Comparison of ENCODE assay signal across 13 cellular contexts in the genomic region with DNA sequence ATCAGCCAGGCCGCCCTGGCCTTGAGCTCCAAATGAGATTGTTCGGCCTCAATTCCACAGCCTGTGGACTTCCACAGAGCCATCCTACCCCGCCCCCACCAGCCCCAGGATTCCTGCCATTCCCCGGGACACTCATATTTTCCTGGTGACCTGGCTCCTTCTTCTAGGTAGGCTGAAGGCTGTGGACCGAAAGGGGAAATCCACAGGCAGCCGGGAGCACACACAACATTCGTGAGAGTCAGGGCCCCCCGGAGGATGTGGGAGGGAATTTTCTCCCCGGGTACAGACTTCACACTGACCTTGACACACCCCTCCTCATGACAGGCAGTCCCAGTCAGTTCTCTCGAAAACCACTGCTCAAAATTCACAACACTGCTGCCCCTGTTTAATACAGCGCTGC. TPM values are rescaled to one million over a fixed set of nuclear protein-coding genes. Genes with fewer than 3 reads are reported as not detected.
A peak's percentile ranks its signal among the peaks of the same experiment; 100 is the strongest.
DNase-seq lines count a peak whose midpoint lies in the region; ATAC-seq and TF ChIP-seq lines count a peak whose summit lies in the region.
"Had no signal": no experiment of that assay in that cellular context is flagged by ENCODE, and none has a peak within 500 bp of the region (broad histone marks: within the 10 kb centered on the region; RNA-seq: fewer than 3 reads in every experiment).

No MANE protein-coding gene starts in this region.

- H3K27ac ChIP-seq in HEK293 (ENCODE audit: extremely low read depth, low read depth, low read length) (no peak overlapping the region), tibial nerve (no peak overlapping the region)
- H3K27ac ChIP-seq: HL-60 had no signal

- DNase-seq in AG08395 (ENCODE audit: low spot score) (peak; percentile 27), astrocyte of the cerebellum (ENCODE audit: low read depth) (no peak), left colon (no peak), ecto neural progenitor cell (ENCODE audit: low spot score) (no peak), G401 (ENCODE audit: low spot score) (no peak), tibial nerve (ENCODE audit: low spot score in 2 of 2) (no peak)
- DNase-seq: activated CD4-positive, alpha-beta T cell treated with anti-CD3 and anti-CD28 coated beads for 1 hour; activated gamma-delta T cell treated with Interleukin-2 at 50 U/mL for 16 hours; NCI-H1417; OCI-M1 had no signal

- in situ Hi-C loops in astrocyte of the cerebellum (cut with HindIII; ENCODE audit: low sequenced_read_pairs) (no loop called here), G401 (cut with HindIII; ENCODE audit: low sequenced_read_pairs) (no loop called here)

- ATAC-seq in left colon (peak; percentile 24), GM18909 (IDR thresholded peaks at IDR 0.05; ENCODE audit: poor library complexity, unreplicated experiment) (no peak)

- no peaks in the 10 kb centered on the region for H3K9me3 ChIP-seq in HEK293 (ENCODE audit: control insufficient read depth, insufficient read depth, low read depth, low read length)
- H3K9me3 ChIP-seq in tibial nerve = no peaks in the 10 kb centered on the region

- no peak overlapping the region for H3K4me3 ChIP-seq in HEK293 (ENCODE audit: low read depth, low read length)
- H3K4me3 ChIP-seq in astrocyte of the cerebellum (ENCODE audit: low read depth, low read length) = no peak overlapping the region
- H3K4me3 ChIP-seq in tibial nerve = no peak overlapping the region

- no peaks in the 10 kb centered on the region for H3K27me3 ChIP-seq in tibial nerve

- CTCF ChIA-PET in HEK293 (lab: Yijun Ruan, JAX) = no interaction called here

- H3K36me3 ChIP-seq in HEK293 (ENCODE audit: control insufficient read depth in 2 of 2, insufficient read depth in 1 of 2, low read length in 2 of 2) (no peaks in the 10 kb centered on the region), tibial nerve (peaks cover 0 to 17% (median 0%) of the 10 kb centered on the region in 3 donors)

- POLR2A ChIA-PET in HEK293 (lab: Yijun Ruan, JAX) = no interaction called here

- intact Hi-C loops in left colon (cut with DNase I, micrococcal nuclease) = no loop called here

- TF ChIP-seq POLR2A in tibial nerve (IDR thresholded peaks at IDR 0.05) = no peak

- TF ChIP-seq CTCF in HEK293 (tag by site-specific recombination; IDR thresholded peaks at IDR 0.05) (no peak), astrocyte of the cerebellum (IDR thresholded peaks at IDR 0.05; ENCODE audit: low read depth, low read length, missing control alignments) (peak; percentile 28), tibial nerve (IDR thresholded peaks at IDR 0.05) (no peak)

- 60 to 61% methylated on average over 10 to 11 of the region's 11 CpGs for WGBS in tibial nerve, 2 donors

- H3K4me1 ChIP-seq in HEK293 (ENCODE audit: control insufficient read depth, insufficient read depth, low read length) (no peaks in the 10 kb centered on the region), tibial nerve (peaks cover 0 to 19% (median 6%) of the 10 kb centered on the region in 4 donors)

- no peak for TF ChIP-seq EP300 in tibial nerve (IDR thresholded peaks at IDR 0.05)

TF ChIP-seq in HEK293, 187 proteins besides CTCF, POLR2A, EP300 and RAD21:
- TF ChIP-seq ZBTB1 (tag by site-specific recombination; IDR thresholded peaks at IDR 0.05) (no peak), ZNF24 (tag by site-specific recombination; IDR thresholded peaks at IDR 0.05) (no peak), ZIC2 (tag by site-specific recombination; IDR thresholded peaks at IDR 0.05) (peak; percentile 55)
- TF ChIP-seq, protein P1, sequence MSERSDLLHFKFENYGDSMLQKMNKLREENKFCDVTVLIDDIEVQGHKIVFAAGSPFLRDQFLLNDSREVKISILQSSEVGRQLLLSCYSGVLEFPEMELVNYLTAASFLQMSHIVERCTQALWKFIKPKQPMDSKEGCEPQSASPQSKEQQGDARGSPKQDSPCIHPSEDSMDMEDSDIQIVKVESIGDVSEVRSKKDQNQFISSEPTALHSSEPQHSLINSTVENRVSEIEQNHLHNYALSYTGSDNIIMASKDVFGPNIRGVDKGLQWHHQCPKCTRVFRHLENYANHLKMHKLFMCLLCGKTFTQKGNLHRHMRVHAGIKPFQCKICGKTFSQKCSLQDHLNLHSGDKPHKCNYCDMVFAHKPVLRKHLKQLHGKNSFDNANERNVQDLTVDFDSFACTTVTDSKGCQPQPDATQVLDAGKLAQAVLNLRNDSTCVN (tag by site-specific recombination; optimal IDR thresholded peaks at IDR 0.05) = no peak

RNA-seq across cellular contexts. Expression of a gene that starts 39.9 kb away (rescaled TPM):
- total RNA-seq in left colon (10 to 100 TPM; 22.9 to 26.3 TPM), tibial nerve (10 to 100 TPM; 14.2 to 34.2 (median 15.5) TPM)
- total RNA-seq in G401 (2014; rRNA removed; shearing (Covaris generic)) = 0.18 and 0.85 TPM in 2 replicates
